27 cellular contexts compared by ENCODE assay signal in the genomic region with DNA sequence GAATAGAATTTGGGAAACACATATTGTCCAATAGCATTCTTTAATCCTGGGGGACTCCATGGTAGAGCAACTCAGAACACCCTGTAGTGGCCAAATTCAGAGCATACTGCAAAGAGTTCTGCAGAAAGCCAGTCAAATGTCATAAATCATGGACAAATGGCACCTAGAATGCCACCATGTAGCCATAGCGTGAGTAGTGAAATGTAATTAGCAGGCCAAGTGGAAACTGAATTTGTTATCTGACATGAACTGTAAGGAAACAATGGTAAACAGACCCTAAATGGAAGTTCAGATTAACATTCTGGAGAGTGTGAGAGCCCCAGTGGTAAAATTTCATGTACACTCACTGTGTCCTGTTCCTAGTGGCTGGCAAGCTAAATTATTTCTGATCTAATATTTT.
"Had no signal": no experiment of that assay in that cellular context is flagged by ENCODE, and none has a peak within 500 bp of the region (broad histone marks: within the 10 kb centered on the region; RNA-seq: fewer than 3 reads in every experiment).

No MANE protein-coding gene starts in this region.

- H3K9me3 Mint-ChIP-seq: activated CD4-positive, alpha-beta T cell treated with anti-CD3 and anti-CD28 coated beads, Interleukin-2, amount 10 ng/mL, durations not matched to agents 24 days and 14 days; activated naive CD4-positive, alpha-beta T cell treated with anti-CD3 and anti-CD28 coated beads, Interleukin-2, amount 50 U/mL, for 24 hours; activated naive CD8-positive, alpha-beta T cell treated with anti-CD3 and anti-CD28 coated beads, Interleukin-2, amount 10 ng/mL, durations not matched to agents 7 days and 5 days; activated T-cell treated with anti-CD3 and anti-CD28 coated beads, Interleukin-2, amount 50 U/mL, for 24 hours; activated T-helper 2 cell treated with anti-CD3 and anti-CD28 coated beads, Interferon-gamma antibody, Interleukin-2, Interleukin-4, amounts not matched to agents 10 μg/mL and 5 μg/mL and 100 μg/mL, durations not matched to agents 14 hours and 24 hours and 36 hours; central memory CD8-positive, alpha-beta T cell had no signal

- H3K36me3 Mint-ChIP-seq: activated naive CD4-positive, alpha-beta T cell treated with anti-CD3 and anti-CD28 coated beads, Interleukin-2, amount 50 U/mL, for 24 hours; activated naive CD8-positive, alpha-beta T cell treated with anti-CD3 and anti-CD28 coated beads, Interleukin-2, amount 10 ng/mL, durations not matched to agents 7 days and 5 days had no signal

- H3K27ac Mint-ChIP-seq: activated CD4-positive, alpha-beta T cell treated with anti-CD3 and anti-CD28 coated beads, Interleukin-2, amount 10 ng/mL, durations not matched to agents 24 days and 14 days; activated CD8-positive, alpha-beta T cell treated with anti-CD3 and anti-CD28 coated beads, Interleukin-2, amount 10 ng/mL, durations not matched to agents 7 days and 5 days; activated naive CD4-positive, alpha-beta T cell treated with anti-CD3 and anti-CD28 coated beads, Interleukin-2, amount 50 U/mL, for 24 hours; activated naive CD8-positive, alpha-beta T cell treated with anti-CD3 and anti-CD28 coated beads, Interleukin-2, amount 10 ng/mL, durations not matched to agents 7 days and 5 days; activated T-cell treated with anti-CD3 and anti-CD28 coated beads, Interleukin-2, amount 50 U/mL, for 24 hours; activated T-helper 2 cell treated with anti-CD3 and anti-CD28 coated beads, Interferon-gamma antibody, Interleukin-2, Interleukin-4, amounts not matched to agents 10 μg/mL and 5 μg/mL and 100 μg/mL, durations not matched to agents 14 hours and 24 hours and 36 hours had no signal

- H3K4me1 Mint-ChIP-seq: activated CD4-positive, alpha-beta T cell treated with anti-CD3 and anti-CD28 coated beads, Interleukin-2, amount 10 ng/mL, durations not matched to agents 24 days and 14 days; activated naive CD4-positive, alpha-beta T cell treated with anti-CD3 and anti-CD28 coated beads, Interleukin-2, amount 50 U/mL, for 24 hours; activated naive CD8-positive, alpha-beta T cell treated with anti-CD3 and anti-CD28 coated beads, Interleukin-2, amount 10 ng/mL, durations not matched to agents 7 days and 5 days; central memory CD8-positive, alpha-beta T cell had no signal

- DNase-seq: activated CD4-positive, alpha-beta T cell treated with anti-CD3 and anti-CD28 coated beads, Interleukin-2, amount 10 ng/mL, durations not matched to agents 24 days and 14 days; activated CD4-positive, alpha-beta T cell treated with anti-CD3 and anti-CD28 coated beads, Interleukin-2, amount 50 U/mL, for 4 hours; activated CD8-positive, alpha-beta T cell treated with anti-CD3 and anti-CD28 coated beads, Interleukin-2, amount 10 ng/mL, durations not matched to agents 7 days and 5 days; activated gamma-delta T cell; activated naive CD4-positive, alpha-beta T cell treated with Interleukin-2 at 50 U/mL for 16 hours; activated naive CD8-positive, alpha-beta T cell treated with anti-CD3 and anti-CD28 coated beads, Interleukin-2, amount 10 ng/mL, durations not matched to agents 7 days and 5 days; activated T-cell treated with anti-CD3 and anti-CD28 coated beads, Interleukin-2, amount 50 U/mL, for 24 hours; amygdala; colonic mucosa; Karpas-422; NCI-H1048; NCI-H1105 treated with DMSO at 0.1 percent for 48 hours; NCI-H1436; NCI-H1694; NCI-H1930; NCI-H2081 treated with DMSO at 0.1 percent for 48 hours; NCI-H345; NCI-H524 treated with DMSO at 0.1 percent for 48 hours; PC-3; SIG-M5; SW 1271; T-helper 1 cell; T-helper 2 cell; T1000 had no signal

- H3K4me3 Mint-ChIP-seq: activated CD4-positive, alpha-beta T cell treated with anti-CD3 and anti-CD28 coated beads, Interleukin-2, amount 10 ng/mL, durations not matched to agents 24 days and 14 days; activated CD8-positive, alpha-beta T cell treated with anti-CD3 and anti-CD28 coated beads, Interleukin-2, amount 10 ng/mL, durations not matched to agents 7 days and 5 days; activated naive CD4-positive, alpha-beta T cell treated with anti-CD3 and anti-CD28 coated beads, Interleukin-2, amount 50 U/mL, for 24 hours; activated naive CD8-positive, alpha-beta T cell treated with anti-CD3 and anti-CD28 coated beads, Interleukin-2, amount 10 ng/mL, durations not matched to agents 7 days and 5 days; activated T-cell treated with anti-CD3 and anti-CD28 coated beads, Interleukin-2, amount 50 U/mL, for 24 hours; central memory CD8-positive, alpha-beta T cell had no signal
